ENCODE assay signal across 10 cellular contexts in genomic region chr22:44037519-44038370, GRCh38. TPM values are rescaled to one million over a fixed set of nuclear protein-coding genes. Genes with fewer than 3 reads are reported as not detected.
A peak's percentile ranks its signal among the peaks of the same experiment; 100 is the strongest.
DNase-seq lines count a peak whose midpoint lies in the region; ATAC-seq and TF ChIP-seq lines count a peak whose summit lies in the region.
"Had no signal": no experiment of that assay in that cellular context is flagged by ENCODE, and none has a peak within 500 bp of the region (broad histone marks: within the 10 kb centered on the region; RNA-seq: fewer than 3 reads in every experiment).

No MANE protein-coding gene starts in this region.

- no TSS peak for BruUV-seq in Panc1 (replicated peaks; lab: Mats Ljungman, UMichigan)

- H3K36me3 ChIP-seq in Panc1 (ENCODE audit: control insufficient read depth, insufficient read depth, low read length) (no peaks in the 10 kb centered on the region), fibroblast of lung (ENCODE audit: control insufficient read depth, insufficient read depth, low read length) (no peaks in the 10 kb centered on the region), trophoblast cell (ENCODE audit: control insufficient read depth in 1 of 2, insufficient read depth in 2 of 2, low read length in 2 of 2) (no peaks in the 10 kb centered on the region), neural progenitor cell (no peaks in the 10 kb centered on the region)

- H3K27ac ChIP-seq in Panc1 (ENCODE audit: low read length) (no peak overlapping the region), fibroblast of lung (ENCODE audit: insufficient read depth, low read length) (peak overlapping the region; percentile 32), trophoblast cell (ENCODE audit: low read depth, low read length) (no peak overlapping the region), H9 (ENCODE audit: insufficient read length, low read depth, low read length) (no peak overlapping the region), neural progenitor cell (no peak overlapping the region)

- no CpG with 5 or more reads among the region's 9 CpGs for WGBS in trophoblast cell (ENCODE audit: extremely low coverage, insufficient coverage, insufficient read length)
- no CpG with 5 or more reads among the region's 9 CpGs for WGBS in H9 (ENCODE audit: extremely low coverage, insufficient read length, low lambda C conversion rate)

- no peak overlapping the region for H2AK5ac ChIP-seq in trophoblast cell (ENCODE audit: low read length)
- no peak overlapping the region for H2AK5ac ChIP-seq in H9 (ENCODE audit: insufficient read length, low read length)

- H2BK15ac ChIP-seq in H9 (ENCODE audit: low read depth, low read length) = no peak overlapping the region

- POLR2A ChIA-PET in Panc1 (lab: Charles Lee) = no interaction called here

- no peaks in the 10 kb centered on the region for H3K79me2 ChIP-seq in fibroblast of lung (ENCODE audit: control insufficient read depth, insufficient read depth, low read length)
- H3K79me2 ChIP-seq in trophoblast cell (ENCODE audit: control insufficient read depth, insufficient read depth, low read length, poor library complexity) = no peaks in the 10 kb centered on the region
- H3K79me2 ChIP-seq in H9 (ENCODE audit: insufficient read depth, low read length) = no peaks in the 10 kb centered on the region
- H3K79me2 ChIP-seq in neural progenitor cell (ENCODE audit: low read depth) = no peaks in the 10 kb centered on the region

- CTCF ChIA-PET in Panc1 (lab: Charles Lee) = no interaction called here

- H3K23me2 ChIP-seq in H9 (ENCODE audit: insufficient read length, low read depth, low read length, poor library complexity, severe bottlenecking) = no peaks in the 10 kb centered on the region

- no peak overlapping the region for H4K12ac ChIP-seq in trophoblast cell (ENCODE audit: low read depth, low read length)

- H2BK12ac ChIP-seq in trophoblast cell (ENCODE audit: low read length) (no peak overlapping the region), H9 (ENCODE audit: insufficient read length, low read depth, low read length) (no peak overlapping the region)

- no peak overlapping the region for H2BK20ac ChIP-seq in H9 (ENCODE audit: low read depth, low read length, poor library complexity, severe bottlenecking)

- H3K9me3 ChIP-seq in Panc1 (ENCODE audit: control insufficient read depth, insufficient read depth, low read depth, low read length) (no peaks in the 10 kb centered on the region), fibroblast of lung (ENCODE audit: control insufficient read depth, insufficient read depth, low read depth, low read length) (no peaks in the 10 kb centered on the region), trophoblast cell (ENCODE audit: insufficient read depth, low read depth, low read length) (no peaks in the 10 kb centered on the region), H9 (ENCODE audit: control insufficient read depth, low read depth, low read length) (no peaks in the 10 kb centered on the region), neural progenitor cell (ENCODE audit: low read depth) (no peaks in the 10 kb centered on the region)

- ATAC-seq in Panc1 (peak; percentile 98), GM19035 (IDR thresholded peaks at IDR 0.05; ENCODE audit: unreplicated experiment) (no peak), GM19395 (IDR thresholded peaks at IDR 0.05; ENCODE audit: unreplicated experiment) (no peak)

- H3K27ac Mint-ChIP-seq in H9 = peak overlapping the region in 1 of 3 experiments; percentile 55; a peak in 1 of 7 replicates
- no peak overlapping the region for H3K27ac Mint-ChIP-seq in neural progenitor cell
- H3K27ac Mint-ChIP-seq: stimulated activated naive CD8-positive, alpha-beta T cell treated with anti-CD3 and anti-CD28 coated beads, Interleukin-15, Interleukin-2, amounts not matched to agents 100 ng/mL and 50 ng/mL, for 24 hours had no signal

- H4K91ac ChIP-seq in trophoblast cell (ENCODE audit: low read depth, low read length) = no peak overlapping the region
- no peak overlapping the region for H4K91ac ChIP-seq in H9 (ENCODE audit: insufficient read length, low read depth, low read length)

- H3K4me2 ChIP-seq in fibroblast of lung (ENCODE audit: extremely low read depth, insufficient read depth, low read length) (peak overlapping the region; percentile 26), trophoblast cell (ENCODE audit: low read length) (no peak overlapping the region), H9 (ENCODE audit: insufficient read depth, insufficient read length, low read length) (no peak overlapping the region), neural progenitor cell (no peak overlapping the region)

- H2AFZ ChIP-seq in fibroblast of lung (ENCODE audit: low read length) (no peak overlapping the region), trophoblast cell (ENCODE audit: insufficient read depth, low read length, poor library complexity) (no peak overlapping the region), H9 (ENCODE audit: low read length) (no peak overlapping the region), neural progenitor cell (replicated peaks) (no peak overlapping the region)

- no peak overlapping the region for H3K4ac ChIP-seq in trophoblast cell (ENCODE audit: low read depth, low read length)
- H3K4ac ChIP-seq in H9 (ENCODE audit: low read depth, low read length) = no peak overlapping the region

- no peaks in the 10 kb centered on the region for H3K79me1 ChIP-seq in trophoblast cell (ENCODE audit: low read length)
- no peaks in the 10 kb centered on the region for H3K79me1 ChIP-seq in H9 (ENCODE audit: insufficient read depth, low read depth, low read length, poor library complexity, severe bottlenecking)

- H3K36me3 Mint-ChIP-seq in H9 (ENCODE audit: insufficient read depth in 1 of 3, low read depth in 3 of 3) = peaks cover 2 to 4% (median 3%) of the 10 kb centered on the region in 3 experiments; a peak in 6 of 7 replicates
- no peaks in the 10 kb centered on the region for H3K36me3 Mint-ChIP-seq in neural progenitor cell

- H3K14ac ChIP-seq in trophoblast cell (ENCODE audit: low read length) = no peak overlapping the region
- H3K14ac ChIP-seq in H9 (ENCODE audit: insufficient read depth, low read length) = no peak overlapping the region

- H3K56ac ChIP-seq in H9 (ENCODE audit: insufficient read length, low read depth, low read length) = no peak overlapping the region

- peaks cover 8% of the 10 kb centered on the region; the same call in 1 of the 2 replicates for H3K4me1 ChIP-seq in Panc1 (ENCODE audit: control insufficient read depth, insufficient read depth, low read length)
- peaks cover 4% of the 10 kb centered on the region for H3K4me1 ChIP-seq in fibroblast of lung (ENCODE audit: control insufficient read depth, extremely low read depth, insufficient read depth, low read length)
- peaks cover 0 to 2% of the 10 kb centered on the region in 2 experiments for H3K4me1 ChIP-seq in trophoblast cell (ENCODE audit: control insufficient read depth in 1 of 2, insufficient read depth in 2 of 2, low read length in 2 of 2)
- no peaks in the 10 kb centered on the region for H3K4me1 ChIP-seq in H9 (ENCODE audit: insufficient read depth, low read length)
- no peaks in the 10 kb centered on the region for H3K4me1 ChIP-seq in neural progenitor cell

- H3K4me3 ChIP-seq in Panc1 (ENCODE audit: low read depth in 2 of 2, low read length in 2 of 2) (no peak overlapping the region), fibroblast of lung (replicated peaks in 1 of 4; ENCODE audit: control extremely low read depth in 1 of 4, insufficient read depth in 1 of 4, low read depth in 3 of 4, low read length in 4 of 4) (peak overlapping the region in 1 of 4 experiments; percentile 6), trophoblast cell (ENCODE audit: low read depth, low read length) (no peak overlapping the region), neural progenitor cell (no peak overlapping the region)

- no peaks in the 10 kb centered on the region for H4K20me1 ChIP-seq in fibroblast of lung (ENCODE audit: control insufficient read depth, extremely low read depth, insufficient read depth, low read length)
- H4K20me1 ChIP-seq in H9 (ENCODE audit: control insufficient read depth, insufficient read depth, insufficient read length) = no peaks in the 10 kb centered on the region
- no peaks in the 10 kb centered on the region for H4K20me1 ChIP-seq in neural progenitor cell (ENCODE audit: low read depth)

- H3K9me3 Mint-ChIP-seq in H9 = peaks cover 3 to 4% of the 10 kb centered on the region in 2 experiments
- no peaks in the 10 kb centered on the region for H3K9me3 Mint-ChIP-seq in neural progenitor cell
- H3K9me3 Mint-ChIP-seq: stimulated activated naive CD8-positive, alpha-beta T cell treated with anti-CD3 and anti-CD28 coated beads, Interleukin-15, Interleukin-2, amounts not matched to agents 100 ng/mL and 50 ng/mL, for 24 hours had no signal

- H2BK5ac ChIP-seq in trophoblast cell (ENCODE audit: low read depth, low read length, poor library complexity) = no peak overlapping the region
- H2BK5ac ChIP-seq in H9 (ENCODE audit: insufficient read length, low read length) = no peak overlapping the region

- no peak for TF ChIP-seq CTCF in Panc1 (IDR thresholded peaks at IDR 0.05)
- TF ChIP-seq CTCF in fibroblast of lung (conservative IDR thresholded peaks at IDR 0.05 in 1 of 2, IDR thresholded peaks at IDR 0.05 in 1 of 2; ENCODE audit: low read depth in 1 of 2, low read length in 2 of 2) = no peak
- TF ChIP-seq CTCF in H9 (conservative IDR thresholded peaks at IDR 0.05) = no peak
- no peak for TF ChIP-seq CTCF in neural progenitor cell (IDR thresholded peaks at IDR 0.05)

- H3K9ac ChIP-seq in fibroblast of lung (ENCODE audit: insufficient read depth, low read length) (no peak overlapping the region), trophoblast cell (ENCODE audit: low read length) (no peak overlapping the region), H9 (ENCODE audit: extremely low read depth, insufficient read length, low read length) (no peak overlapping the region), neural progenitor cell (no peak overlapping the region)

- no peak overlapping the region for H3K4me3 Mint-ChIP-seq in H9
- no peak overlapping the region for H3K4me3 Mint-ChIP-seq in neural progenitor cell
- H3K4me3 Mint-ChIP-seq: stimulated activated naive CD8-positive, alpha-beta T cell treated with anti-CD3 and anti-CD28 coated beads, Interleukin-15, Interleukin-2, amounts not matched to agents 100 ng/mL and 50 ng/mL, for 24 hours had no signal

- H4K8ac ChIP-seq in trophoblast cell (ENCODE audit: low read depth, low read length) = no peak overlapping the region
- H4K8ac ChIP-seq in H9 (replicated peaks; ENCODE audit: insufficient read length, low read depth, low read length) = no peak overlapping the region

- no peak overlapping the region for H3T11ph ChIP-seq in H9 (ENCODE audit: low read length)

- DNase-seq in Caki2 (ENCODE audit: low read depth) (peak; percentile 72), Panc1 (ENCODE audit: low read depth, low spot score) (peak; percentile 84), fibroblast of lung (ENCODE audit: low read depth in 2 of 2) (peak; percentile 94 to 96), trophoblast cell (peak; percentile 64 to 69), H9 (no peak), neural progenitor cell (ENCODE audit: low spot score) (no peak)
- DNase-seq: midbrain had no signal

- H3K27me3 Mint-ChIP-seq in H9 (ENCODE audit: low read depth) (no peaks in the 10 kb centered on the region), neural progenitor cell (ENCODE audit: insufficient read depth, low read depth) (peaks cover 3% of the 10 kb centered on the region)

- in situ Hi-C loops in Caki2 (cut with HindIII; ENCODE audit: low pct_unique_long_range_greater_than_20kb, low sequenced_read_pairs) (no loop called here), Panc1 (cut with HindIII; ENCODE audit: low pct_unique_long_range_greater_than_20kb, low sequenced_read_pairs) (no loop called here)

- H2BK120ac ChIP-seq in trophoblast cell (ENCODE audit: insufficient read depth, low read length, poor library complexity) = no peak overlapping the region
- H2BK120ac ChIP-seq in H9 (ENCODE audit: low read depth, low read length, poor library complexity, severe bottlenecking) = no peak overlapping the region

- intact Hi-C loops in Panc1 (cut with micrococcal nuclease; ENCODE audit: unreplicated experiment) = no loop called here

- H3K23ac ChIP-seq in trophoblast cell (ENCODE audit: low read length) (no peak overlapping the region), H9 (ENCODE audit: insufficient read length, low read depth, low read length) (no peak overlapping the region)

- H3F3A ChIP-seq in neural progenitor cell (ENCODE audit: low read depth) = no peaks in the 10 kb centered on the region

- no peak overlapping the region for H3K18ac ChIP-seq in trophoblast cell (ENCODE audit: low read length)
- no peak overlapping the region for H3K18ac ChIP-seq in H9 (ENCODE audit: insufficient read length, low read depth, low read length)

- H4K5ac ChIP-seq in H9 (ENCODE audit: insufficient read length, low read depth, low read length) = no peak overlapping the region

- H3K27me3 ChIP-seq in Panc1 (ENCODE audit: control insufficient read depth, insufficient read depth, low read length) = no peaks in the 10 kb centered on the region
- no peaks in the 10 kb centered on the region for H3K27me3 ChIP-seq in fibroblast of lung (ENCODE audit: control insufficient read depth, insufficient read depth, low read length)
- no peaks in the 10 kb centered on the region for H3K27me3 ChIP-seq in trophoblast cell (ENCODE audit: insufficient read depth, low read length)
- H3K27me3 ChIP-seq in H9 (ENCODE audit: insufficient read depth, low read length) = no peaks in the 10 kb centered on the region
- H3K27me3 ChIP-seq in neural progenitor cell = no peaks in the 10 kb centered on the region

- H3K4me1 Mint-ChIP-seq in H9 (peaks cover 6 to 7% of the 10 kb centered on the region in 2 experiments; a peak in 3 of 4 replicates), neural progenitor cell (peaks cover 8% of the 10 kb centered on the region)

RNA-seq across cellular contexts. Expression of gene PARVB, which starts 13.6 kb away (rescaled TPM):
- 61.7 and 106 TPM in 2 replicates for total RNA-seq in Caki2 (2014; rRNA removed; shearing (Covaris generic); ENCODE audit: low replicate concordance)
- total RNA-seq in Panc1 (2021; ENCODE audit: unreplicated experiment) = 28.1 TPM
- polyA plus RNA-seq in Panc1 (2012; ENCODE audit: insufficient read length) = 46.2 TPM
- total RNA-seq in fibroblast of lung = 8.5 and 12.1 TPM in 2 replicates
- 47.3 and 55.2 TPM in 2 replicates for polyA plus RNA-seq in fibroblast of lung
- polyA plus RNA-seq in fibroblast of lung (2012) = 55.1 and 57.2 TPM in 2 replicates
- polyA minus RNA-seq in fibroblast of lung (ENCODE audit: low replicate concordance) = 39.5 and 45.1 TPM in 2 replicates
- 0.94 and 1.00 TPM in 2 replicates for polyA plus RNA-seq in trophoblast cell (2013)
- total RNA-seq in H9 (2021) = 15.6 and 17.2 TPM in 2 replicates
- 12.7 and 13.0 TPM in 2 replicates for total RNA-seq in neural progenitor cell (ENCODE audit: low replicate concordance)

Comparison
In these comparisons a context has a peak if more than half of its experiments do, and no peak if none do; other contexts are left out.
1. DNase-seq: peak in Caki2 (single experiment), Panc1 (single experiment), fibroblast of lung (2 of 2) and trophoblast cell (2 of 2); none in H9 (single experiment) and neural progenitor cell (single experiment).